ENCODE assay signal across 8 cellular contexts in genomic region chr2:156434461-156435291, GRCh38. TPM values are rescaled to one million over a fixed set of nuclear protein-coding genes. Genes with fewer than 3 reads are reported as not detected.
DNase-seq lines count a peak whose midpoint lies in the region; ATAC-seq, FAIRE-seq and TF ChIP-seq lines count a peak whose summit lies in the region.

No MANE protein-coding gene starts in this region.

- H3K9ac ChIP-seq in K562 (ENCODE audit: insufficient read depth in 1 of 2, low read depth in 2 of 2, low read length in 2 of 2) = no peak overlapping the region

- peak overlapping the region; percentile 93 for H3K27ac ChIP-seq in cardiac muscle cell
- H3K27ac ChIP-seq in K562 (ENCODE audit: extremely low read depth, low read depth, low read length) = no peak overlapping the region
- peak overlapping the region; percentile 97 for H3K27ac ChIP-seq in lung (ENCODE audit: low read depth in 1 of 2, low read length in 1 of 2)
- peak overlapping the region; percentile 99 for H3K27ac ChIP-seq in upper lobe of right lung

- peaks cover 6% of the 10 kb centered on the region for H3K4me1 ChIP-seq in cardiac muscle cell (ENCODE audit: low read depth)
- H3K4me1 ChIP-seq in K562 (replicated peaks in 1 of 2; ENCODE audit: control insufficient read depth in 2 of 2, insufficient read depth in 2 of 2, low read length in 2 of 2) = peaks cover 12 to 17% of the 10 kb centered on the region in 2 experiments
- peaks cover 6% of the 10 kb centered on the region in 2 donors for H3K4me1 ChIP-seq in lung (ENCODE audit: control insufficient read depth in 2 of 2, insufficient read depth in 2 of 2, low read length in 2 of 2)
- H3K4me1 ChIP-seq in upper lobe of right lung = peaks cover 42% of the 10 kb centered on the region

- intact Hi-C loops in Right ventricle myocardium inferior (cut with DNase I) (loop anchor here (1.0 to 10.0 kb wide), 4 partner anchors 34 to 153 kb away; no protein-coding TSS in a partner anchor), K562 (cut with micrococcal nuclease) (loop anchor here (10.0 kb wide), 1 partner anchor 150 kb away; no protein-coding TSS in a partner anchor), upper lobe of right lung (cut with DNase I) (no loop called here)

- H3K9me3 ChIP-seq in cardiac muscle cell (ENCODE audit: low read depth) (no peaks in the 10 kb centered on the region), K562 (replicated peaks; ENCODE audit: control insufficient read depth, insufficient read depth, low read depth, low read length) (no peaks in the 10 kb centered on the region), lung (ENCODE audit: control insufficient read depth in 2 of 2, insufficient read depth in 1 of 2, low read length in 1 of 2) (no peaks in the 10 kb centered on the region), upper lobe of right lung (no peaks in the 10 kb centered on the region)

- no peak overlapping the region for H2AFZ ChIP-seq in K562 (ENCODE audit: low read depth, low read length)

- POLR2A ChIA-PET in K562 (lab: Yijun Ruan, JAX) = no interaction called here

- TF ChIP-seq RAD21 in K562 (CRISPR knock-in tag; conservative IDR thresholded peaks at IDR 0.05 in 1 of 2, IDR thresholded peaks at IDR 0.05 in 1 of 2) = no peak

- H4K20me1 ChIP-seq in K562 (replicated peaks; ENCODE audit: control insufficient read depth, insufficient read depth, low read length) = no peaks in the 10 kb centered on the region

- TF ChIP-seq CTCF in cardiac muscle cell (IDR thresholded peaks at IDR 0.05; ENCODE audit: low read depth, low read length) = no peak
- no peak for TF ChIP-seq CTCF in K562 (IDR thresholded peaks at IDR 0.05 in 2 of 3, conservative IDR thresholded peaks at IDR 0.05 in 1 of 3; ENCODE audit: insufficient read depth in 2 of 3, low read depth in 1 of 3, low read length in 3 of 3)
- TF ChIP-seq CTCF in lung (IDR thresholded peaks at IDR 0.05; ENCODE audit: control extremely low read depth, extremely low read depth) = no peak
- no peak for TF ChIP-seq CTCF in upper lobe of right lung (IDR thresholded peaks at IDR 0.05)

- CTCF ChIA-PET in K562 (lab: Yijun Ruan, JAX; ENCODE audit: low intra/inter-chr PET ratio) = interaction anchor here (0.7 kb wide), 1 partner anchor 12 kb away, joined by 5 read pairs; no protein-coding TSS in a partner anchor

- TF ChIP-seq POLR2A in K562 (conservative IDR thresholded peaks at IDR 0.05) = no peak

- no TSS peak for BruUV-seq in K562 (replicated peaks; lab: Mats Ljungman, UMichigan)

- peaks cover 29% of the 10 kb centered on the region for H3K79me2 ChIP-seq in K562 (ENCODE audit: control insufficient read depth, insufficient read depth, low read length)

- no peak overlapping the region for H3K4me2 ChIP-seq in K562 (ENCODE audit: insufficient read depth, low read length)

- DNase-seq in cardiac muscle cell (ENCODE audit: low read depth in 1 of 2, low spot score in 1 of 2) (peak in 1 of 2 donors; percentile 52), Right ventricle myocardium inferior (ENCODE audit: missing footprints) (no peak), K562 (ENCODE audit: extremely low read depth in 1 of 4, low spot score in 3 of 4) (no peak), lung (ENCODE audit: low spot score) (no peak), upper lobe of right lung (no peak), NCI-H345 treated with DMSO at 0.1 percent for 48 hours (lab: John Stamatoyannopoulos, UW; ENCODE audit: unreplicated experiment) (no peak), medulla oblongata (ENCODE audit: extremely low spot score) (no peak), NCI-H2107 treated with DMSO at 0.1 percent for 48 hours (lab: John Stamatoyannopoulos, UW; ENCODE audit: unreplicated experiment) (no peak)

- 40% methylated on average over 8 of the region's 8 CpGs for WGBS in K562 (ENCODE audit: insufficient coverage, low coverage, missing lambda C conversion rate)
- WGBS in lung, 2 donors = 62 to 66% methylated on average over 8 of the region's 8 CpGs

- H3K4me3 ChIP-seq in cardiac muscle cell (peak overlapping the region; percentile 44), K562 (no peak overlapping the region), lung (peak overlapping the region; percentile 53), upper lobe of right lung (peak overlapping the region; percentile 64)

- FAIRE-seq in K562 (lab: Jason Lieb, UNC) = no peak

- H3K9me1 ChIP-seq in K562 (ENCODE audit: control insufficient read depth, insufficient read depth, low read length) = no peaks in the 10 kb centered on the region

- ATAC-seq in Right ventricle myocardium inferior (no peak), K562 (no peak), lung (ENCODE audit: insufficient read depth, low FRiP score) (no peak), upper lobe of right lung (no peak)

- in situ Hi-C loops in K562 (cut with MboI) = no loop called here

- no peak for TF ChIP-seq EP300 in K562 (IDR thresholded peaks at IDR 0.05; ENCODE audit: low read length)

- no peaks in the 10 kb centered on the region for H3K27me3 ChIP-seq in cardiac muscle cell
- no peaks in the 10 kb centered on the region for H3K27me3 ChIP-seq in K562 (ENCODE audit: control insufficient read depth in 2 of 2, insufficient read depth in 2 of 2, low read length in 2 of 2)
- no peaks in the 10 kb centered on the region for H3K27me3 ChIP-seq in lung (ENCODE audit: control insufficient read depth, insufficient read depth)
- H3K27me3 ChIP-seq in upper lobe of right lung = no peaks in the 10 kb centered on the region

- H3K36me3 ChIP-seq in cardiac muscle cell = no peaks in the 10 kb centered on the region
- H3K36me3 ChIP-seq in K562 (ENCODE audit: control insufficient read depth, insufficient read depth, low read length) = no peaks in the 10 kb centered on the region
- H3K36me3 ChIP-seq in lung (ENCODE audit: control insufficient read depth in 2 of 2, insufficient read depth in 2 of 2, low read length in 2 of 2) = no peaks in the 10 kb centered on the region
- H3K36me3 ChIP-seq in upper lobe of right lung = no peaks in the 10 kb centered on the region

TF ChIP-seq in K562, 482 proteins besides CTCF, POLR2A, EP300 and RAD21:
- no peak for TF ChIP-seq CXXC5 (CRISPR knock-in tag; IDR thresholded peaks at IDR 0.05)
- no peak for TF ChIP-seq HDAC8 (tag; IDR thresholded peaks at IDR 0.05)
- TF ChIP-seq MBD2 (IDR thresholded peaks at IDR 0.05; ENCODE audit: borderline replicate concordance, low read depth) = no peak
- TF ChIP-seq, protein P1, sequence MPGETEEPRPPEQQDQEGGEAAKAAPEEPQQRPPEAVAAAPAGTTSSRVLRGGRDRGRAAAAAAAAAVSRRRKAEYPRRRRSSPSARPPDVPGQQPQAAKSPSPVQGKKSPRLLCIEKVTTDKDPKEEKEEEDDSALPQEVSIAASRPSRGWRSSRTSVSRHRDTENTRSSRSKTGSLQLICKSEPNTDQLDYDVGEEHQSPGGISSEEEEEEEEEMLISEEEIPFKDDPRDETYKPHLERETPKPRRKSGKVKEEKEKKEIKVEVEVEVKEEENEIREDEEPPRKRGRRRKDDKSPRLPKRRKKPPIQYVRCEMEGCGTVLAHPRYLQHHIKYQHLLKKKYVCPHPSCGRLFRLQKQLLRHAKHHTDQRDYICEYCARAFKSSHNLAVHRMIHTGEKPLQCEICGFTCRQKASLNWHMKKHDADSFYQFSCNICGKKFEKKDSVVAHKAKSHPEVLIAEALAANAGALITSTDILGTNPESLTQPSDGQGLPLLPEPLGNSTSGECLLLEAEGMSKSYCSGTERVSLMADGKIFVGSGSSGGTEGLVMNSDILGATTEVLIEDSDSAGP (CRISPR knock-in tag; IDR thresholded peaks at IDR 0.05) = no peak
- peak; percentile 13 for TF ChIP-seq PCBP1 (IDR thresholded peaks at IDR 0.05; ENCODE audit: low read depth, low read length, poor library complexity, severe bottlenecking)
- no peak for TF ChIP-seq NFIC (IDR thresholded peaks at IDR 0.05)

RNA-seq across cellular contexts. Expression of gene GPD2, which starts 1.5 kb away (rescaled TPM):
- total RNA-seq in cardiac muscle cell (25.2 and 27.4 TPM in 2 replicates), Right ventricle myocardium inferior (18.7 TPM), K562 (2014; rRNA removed) (19.0 and 21.7 TPM in 2 replicates), K562 (2014; rRNA removed; fragmentation: Illumina TruSeq; extraction: Trizol) (28.3 and 30.7 TPM in 2 replicates), K562 (2015; rRNA removed; fragmentation: Illumina TruSeq; extraction: Trizol) (32.4 and 34.8 TPM in 2 replicates), K562 (2021) (18.0 and 24.4 TPM in 2 replicates), lung (10 to 100 TPM; 42.0 to 50.4 TPM), upper lobe of right lung (41.9 TPM)
- polyA plus RNA-seq in cardiac muscle cell (8.1 and 11.3 TPM in 2 replicates), K562 (2011; rRNA removed) (12.9 and 15.1 TPM in 2 replicates), K562 (2014; fragmentation: Illumina TruSeq; extraction: Trizol) (24.9 and 39.2 TPM in 2 replicates), K562 (2014; fragmentation: Nextera tagmentation; extraction: Ambion mirVana) (1 to 10 TPM; 5.2 to 6.0 TPM), K562 (2014; rRNA removed) (13.2 and 13.8 TPM in 2 replicates), lung (10 to 100 TPM in 1 of 2 donors, 1 to 10 TPM in 1; 8.1 to 15.8 TPM)
- total RNA-seq in K562 (2011; cell fraction: chromatin; rRNA removed; ENCODE audit: low replicate concordance) = 14.2 and 23.6 TPM in 2 replicates
- 4.8 and 8.7 TPM in 2 replicates for total RNA-seq in K562 (2011; cell fraction: nucleolus; rRNA removed)
- 10.3 and 12.5 TPM in 2 replicates for total RNA-seq in K562 (2011; cell fraction: nucleoplasm; rRNA removed)
- 5.0 and 9.3 TPM in 2 replicates for polyA plus RNA-seq in K562 (2011; cell fraction: cytosol; rRNA removed)
- polyA plus RNA-seq in K562 (2011; cell fraction: nucleus; rRNA removed) = 9.5 and 11.1 TPM in 2 replicates
- polyA plus RNA-seq in K562 (2012) = 15.4 and 15.6 TPM in 2 replicates
- polyA minus RNA-seq in K562 (2011; rRNA and poly(A)+ RNA removed) = 68.5 and 72.9 TPM in 2 replicates
- 28.3 and 29.2 TPM in 2 replicates for polyA minus RNA-seq in K562 (2011; cell fraction: cytosol; rRNA and poly(A)+ RNA removed)
- 11.4 and 22.7 TPM in 2 replicates for polyA minus RNA-seq in K562 (2011; cell fraction: nucleus; rRNA and poly(A)+ RNA removed)
